In the genomic region with DNA sequence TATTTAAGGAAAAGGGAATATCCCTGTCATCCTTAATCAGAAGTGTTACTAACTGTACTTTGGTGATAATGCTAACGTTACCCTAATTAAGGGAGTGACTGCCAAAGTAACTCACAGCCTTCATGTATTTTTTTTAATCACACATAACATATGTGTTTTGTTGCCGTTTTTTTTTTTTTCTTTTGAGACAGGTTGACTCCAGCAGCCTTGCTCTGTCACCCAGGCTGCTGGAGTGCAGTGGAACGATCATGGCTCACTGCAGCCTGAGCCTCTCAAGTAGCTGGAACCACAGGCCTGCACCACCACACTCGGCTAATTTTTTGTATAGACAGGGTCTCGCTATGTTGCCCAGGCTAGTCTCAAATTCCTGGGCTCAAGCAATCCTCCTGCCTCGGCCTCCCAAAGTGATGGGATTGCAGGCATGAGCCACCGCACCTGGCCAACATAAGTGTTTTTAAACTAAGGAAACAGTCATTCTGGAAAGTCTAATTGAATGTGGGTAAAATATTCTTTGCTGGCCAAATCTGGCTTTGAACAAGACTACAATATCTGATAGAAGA, we compare ENCODE assay signal across 23 cellular contexts.
"Had no signal": no experiment of that assay in that cellular context is flagged by ENCODE, and none has a peak within 500 bp of the region (broad histone marks: within the 10 kb centered on the region; RNA-seq: fewer than 3 reads in every experiment).

No MANE protein-coding gene starts in this region.

- H3K4me1 ChIP-seq: left lung, prostate gland had no signal

- DNase-seq: immature natural killer cell; kidney; left colon; left lung; lower lobe of right lung; mammary epithelial cell; mesenchymal stem cell; naive thymus-derived CD8-positive, alpha-beta T cell; nucleus accumbens; pancreas; posterior cingulate gyrus; retina; right cardiac atrium; sigmoid colon; small intestine; spleen; stimulated activated CD4-positive, alpha-beta T cell treated with anti-CD3 and anti-CD28 coated beads, Interleukin-4, amount 100 ng/mL, for 24 hours; stimulated activated naive CD4-positive, alpha-beta T cell; uterus had no signal

- H3K9me3 ChIP-seq: left lung, lower lobe of right lung, pancreas, prostate gland, sigmoid colon, spleen, tibial nerve, uterus had no signal

- H3K36me3 ChIP-seq: left lung, lower lobe of right lung, pancreas, prostate gland, sigmoid colon, spleen, tibial nerve, uterus had no signal

- FAIRE-seq: islet of Langerhans, kidney, pancreas, small intestine had no signal

- H3K4me3 ChIP-seq: left lung, lower lobe of right lung, pancreas, prostate gland, sigmoid colon, spleen, tibial nerve, uterus had no signal

- H3K27ac ChIP-seq: left lung, lower lobe of right lung, pancreas, prostate gland, sigmoid colon, spleen, tibial nerve, uterus had no signal

- H3K27me3 ChIP-seq: left lung, pancreas, sigmoid colon, spleen, tibial nerve, uterus had no signal

- ATAC-seq: left colon; left lung; lower lobe of right lung; naive thymus-derived CD8-positive, alpha-beta T cell; pancreas; right cardiac atrium; stimulated activated effector memory CD8-positive, alpha-beta T cell treated with anti-CD3 and anti-CD28 coated beads, Interleukin-12 subunit alpha, Interleukin-12 subunit beta, amount 100 ng/mL, for 72 hours had no signal
